ENCODE assay signal across 8 cellular contexts in genomic region chr18:35267161-35267651, GRCh38. TPM values are rescaled to one million over a fixed set of nuclear protein-coding genes. Genes with fewer than 3 reads are reported as not detected.
A peak's percentile ranks its signal among the peaks of the same experiment; 100 is the strongest.
DNase-seq lines count a peak whose midpoint lies in the region; ATAC-seq, FAIRE-seq and TF ChIP-seq lines count a peak whose summit lies in the region.

No MANE protein-coding gene starts in this region.

- DNase-seq in BE2C: peak; percentile 80
- peak; percentile 90 for DNase-seq in NCI-H345 treated with DMSO at 0.1 percent for 48 hours (lab: John Stamatoyannopoulos, UW; ENCODE audit: unreplicated experiment)
- DNase-seq in activated T-helper 1 cell treated with anti-CD3 and anti-CD28 coated beads, Interleukin-2, amount 50 U/mL, for 16 hours (ENCODE audit: low read depth in 1 of 2, low spot score in 1 of 2): peak; percentile 41 to 63
- DNase-seq in fibroblast of pulmonary artery (ENCODE audit: low read depth): peak; percentile 69
- DNase-seq in osteoblast (ENCODE audit: insufficient read length, low spot score, missing footprints): peak; percentile 77
- peak; percentile 31 for DNase-seq in thoracic aorta (ENCODE audit: low spot score)
- no peak for DNase-seq in RCC 7860 (ENCODE audit: low spot score)

- no peak for FAIRE-seq in RCC 7860 (lab: Jason Lieb, UNC)

- peak overlapping the region; percentile 86 for H2AFZ ChIP-seq in osteoblast (ENCODE audit: low read length)

- no peaks in the 10 kb centered on the region for H3K79me2 ChIP-seq in osteoblast (ENCODE audit: insufficient read depth, low read length)

- H3K4me2 ChIP-seq in osteoblast (ENCODE audit: insufficient read depth, low read length): peak overlapping the region; percentile 61

- H3K27ac ChIP-seq in osteoblast (ENCODE audit: low read depth, low read length) (no peak overlapping the region), thoracic aorta (peak overlapping the region; percentile 76 to 77)

- peak overlapping the region; percentile 51 for H3K4me3 ChIP-seq in BE2C (ENCODE audit: low read depth, low read length)
- peak overlapping the region; percentile 50 for H3K4me3 ChIP-seq in fibroblast of pulmonary artery (replicated peaks; ENCODE audit: low read depth, low read length)
- peak overlapping the region; percentile 68 for H3K4me3 ChIP-seq in osteoblast (ENCODE audit: insufficient read depth, low read length)
- H3K4me3 ChIP-seq in thoracic aorta: peak overlapping the region; percentile 81

- H3K27me3 ChIP-seq in BE2C: no peaks in the 10 kb centered on the region
- no peaks in the 10 kb centered on the region for H3K27me3 ChIP-seq in osteoblast (ENCODE audit: insufficient read depth, low read length)
- H3K27me3 ChIP-seq in thoracic aorta (replicated peaks; ENCODE audit: insufficient read depth): no peaks in the 10 kb centered on the region

- H3K9me3 ChIP-seq in BE2C (no peaks in the 10 kb centered on the region), osteoblast (ENCODE audit: low read depth, low read length) (peaks cover 3% of the 10 kb centered on the region), thoracic aorta (no peaks in the 10 kb centered on the region)

- H3K36me3 ChIP-seq in BE2C (no peaks in the 10 kb centered on the region), osteoblast (ENCODE audit: insufficient read depth, low read length) (peaks cover 18% of the 10 kb centered on the region), thoracic aorta (peaks cover 10% of the 10 kb centered on the region)

- no peak for TF ChIP-seq CTCF in BE2C (IDR thresholded peaks at IDR 0.05; ENCODE audit: low read depth, low read length)
- TF ChIP-seq CTCF in fibroblast of pulmonary artery (IDR thresholded peaks at IDR 0.05; ENCODE audit: low read length, missing control alignments): no peak
- no peak for TF ChIP-seq CTCF in osteoblast (IDR thresholded peaks at IDR 0.05; ENCODE audit: extremely low read depth, low read depth, low read length)
- TF ChIP-seq CTCF in thoracic aorta (IDR thresholded peaks at IDR 0.05): no peak

- no peaks in the 10 kb centered on the region for H3K4me1 ChIP-seq in BE2C
- H3K4me1 ChIP-seq in osteoblast (ENCODE audit: insufficient read depth, low read length): no peaks in the 10 kb centered on the region
- peaks cover 0 to 4% of the 10 kb centered on the region in 2 donors for H3K4me1 ChIP-seq in thoracic aorta (ENCODE audit: control insufficient read depth in 1 of 2, low read depth in 2 of 2)

- ATAC-seq in GM21528 (IDR thresholded peaks at IDR 0.05; ENCODE audit: low FRiP score, unreplicated experiment) (peak; percentile 79), thoracic aorta (ENCODE audit: insufficient number of reproducible peaks, low FRiP score, low read depth) (peak; percentile 75)

- no peaks in the 10 kb centered on the region for H4K20me1 ChIP-seq in osteoblast (ENCODE audit: insufficient read depth, low read length)

RNA-seq across cellular contexts. Expression of gene ZSCAN30, which starts 22.8 kb away (rescaled TPM):
- 6.8 TPM for polyA plus RNA-seq in BE2C (2012; ENCODE audit: insufficient read depth, insufficient read length, low read depth)
- total RNA-seq in osteoblast (16.6 and 17.7 TPM in 2 replicates), thoracic aorta (10 to 100 TPM; 19.5 to 45.8 TPM)

RNA-seq across cellular contexts. Expression of gene ZNF397, which starts 26.4 kb away (rescaled TPM):
- polyA plus RNA-seq in BE2C (2012; ENCODE audit: insufficient read depth, insufficient read length, low read depth): 21.9 TPM
- total RNA-seq in osteoblast: 13.0 and 14.1 TPM in 2 replicates
- total RNA-seq in thoracic aorta: 10 to 100 TPM; 16.2 to 45.8 TPM
